9 cellular contexts compared by ENCODE assay signal in the genomic region with DNA sequence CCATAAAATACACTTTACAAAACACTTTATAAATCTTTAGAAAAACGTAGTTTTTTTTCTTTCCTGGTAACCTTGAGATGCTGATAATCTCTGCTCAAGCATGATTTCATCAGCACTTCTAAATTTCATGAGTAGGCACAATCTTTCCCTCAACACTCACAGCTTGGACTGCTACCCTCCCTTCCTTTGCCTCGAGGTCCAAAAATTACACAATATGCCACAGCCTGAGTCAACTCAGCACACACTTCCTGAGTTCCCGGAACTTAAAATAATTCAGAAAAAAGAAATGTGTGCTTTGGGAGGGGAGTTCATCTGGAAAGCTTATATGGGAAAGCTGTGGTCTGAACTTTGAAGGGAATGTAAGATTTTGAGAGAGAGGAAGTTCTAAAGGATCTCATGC. TPM values are rescaled to one million over a fixed set of nuclear protein-coding genes. Genes with fewer than 3 reads are reported as not detected.
DNase-seq lines count a peak whose midpoint lies in the region; ATAC-seq and TF ChIP-seq lines count a peak whose summit lies in the region.
"Had no signal": no experiment of that assay in that cellular context is flagged by ENCODE, and none has a peak within 500 bp of the region (broad histone marks: within the 10 kb centered on the region; RNA-seq: fewer than 3 reads in every experiment).

No MANE protein-coding gene starts in this region.

- H4K20me1 ChIP-seq in hepatocyte (ENCODE audit: insufficient read depth, poor library complexity, severe bottlenecking): no peaks in the 10 kb centered on the region

- no peak for TF ChIP-seq CTCF in hepatocyte (IDR thresholded peaks at IDR 0.05; ENCODE audit: poor library complexity)
- no peak for TF ChIP-seq CTCF in thyroid gland (IDR thresholded peaks at IDR 0.05)

- CTCF ChIA-PET in activated CD4-positive, alpha-beta memory T cell treated with anti-CD3 and anti-CD28 coated beads for 36 hours (lab: Charles Lee): interaction anchor here (0.6 to 1.5 kb wide), 7 partner anchors 10 to 75 kb away, joined by 3 to 6 read pairs (median 4); no protein-coding TSS in a partner anchor

- peaks cover 3% of the 10 kb centered on the region for H3K27me3 Mint-ChIP-seq in activated CD4-positive, alpha-beta memory T cell treated with anti-CD3 and anti-CD28 coated beads for 36 hours
- H3K27me3 Mint-ChIP-seq in stimulated activated memory B cell treated with anti-CD40 and anti-IgM and Interleukin-4, amounts not matched to agents 10 μg/mL and 1 μg/mL and 100 μg/mL, for 72 hours: peaks cover 9% of the 10 kb centered on the region

- no peaks in the 10 kb centered on the region for H3K36me3 Mint-ChIP-seq in activated CD4-positive, alpha-beta memory T cell treated with anti-CD3 and anti-CD28 coated beads for 36 hours
- no peaks in the 10 kb centered on the region for H3K36me3 Mint-ChIP-seq in stimulated activated memory B cell treated with anti-CD40 and anti-IgM and Interleukin-4, amounts not matched to agents 10 μg/mL and 1 μg/mL and 100 μg/mL, for 72 hours

- WGBS in hepatocyte (ENCODE audit: low lambda C conversion rate, missing lambda C conversion rate): 30% methylated on average over 3 of the region's 3 CpGs
- WGBS in thyroid gland, 2 donors: 1 to 3% methylated on average over 3 of the region's 3 CpGs

- H3K27me3 ChIP-seq in hepatocyte (no peaks in the 10 kb centered on the region), thyroid gland (no peaks in the 10 kb centered on the region)

- no peak overlapping the region for H3K27ac Mint-ChIP-seq in activated CD4-positive, alpha-beta memory T cell treated with anti-CD3 and anti-CD28 coated beads for 36 hours
- H3K27ac Mint-ChIP-seq in stimulated activated memory B cell treated with anti-CD40 and anti-IgM and Interleukin-4, amounts not matched to agents 10 μg/mL and 1 μg/mL and 100 μg/mL, for 72 hours: no peak overlapping the region

- H2AFZ ChIP-seq in hepatocyte: peak overlapping the region; percentile 9

- H3K4me3 ChIP-seq in hepatocyte (no peak overlapping the region), thyroid gland (replicated peaks in 1 of 3) (no peak overlapping the region)

- no peaks in the 10 kb centered on the region for H3K79me2 ChIP-seq in hepatocyte

- H3K4me3 Mint-ChIP-seq in activated CD4-positive, alpha-beta memory T cell treated with anti-CD3 and anti-CD28 coated beads for 36 hours: no peak overlapping the region
- no peak overlapping the region for H3K4me3 Mint-ChIP-seq in stimulated activated memory B cell treated with anti-CD40 and anti-IgM and Interleukin-4, amounts not matched to agents 10 μg/mL and 1 μg/mL and 100 μg/mL, for 72 hours

- POLR2A ChIA-PET in activated CD4-positive, alpha-beta memory T cell treated with anti-CD3 and anti-CD28 coated beads for 36 hours (lab: Charles Lee): interaction anchor here (0.9 to 1.4 kb wide), 2 partner anchors 274 to 722 kb away, joined by 3 read pairs; a partner anchor contains a TSS

- H3K4me1 ChIP-seq in hepatocyte (ENCODE audit: insufficient read depth) (peaks cover 4% of the 10 kb centered on the region), thyroid gland (peaks cover 0 to 13% of the 10 kb centered on the region in 2 donors)

- H3K4me2 ChIP-seq in hepatocyte: no peak overlapping the region

- H3K9me3 Mint-ChIP-seq in activated CD4-positive, alpha-beta memory T cell treated with anti-CD3 and anti-CD28 coated beads for 36 hours: no peaks in the 10 kb centered on the region
- no peaks in the 10 kb centered on the region for H3K9me3 Mint-ChIP-seq in stimulated activated memory B cell treated with anti-CD40 and anti-IgM and Interleukin-4, amounts not matched to agents 10 μg/mL and 1 μg/mL and 100 μg/mL, for 72 hours

- H3K36me3 ChIP-seq in hepatocyte (replicated peaks; ENCODE audit: insufficient read depth, low read depth) (no peaks in the 10 kb centered on the region), thyroid gland (no peaks in the 10 kb centered on the region)

- H3K9me3 ChIP-seq in hepatocyte (ENCODE audit: low read depth) (no peaks in the 10 kb centered on the region), thyroid gland (no peaks in the 10 kb centered on the region)

- no peak for ATAC-seq in GM21786 (IDR thresholded peaks at IDR 0.05; ENCODE audit: unreplicated experiment)
- no peak for ATAC-seq in stimulated activated memory B cell treated with anti-CD40 and anti-IgM and Interleukin-4, amounts not matched to agents 10 μg/mL and 1 μg/mL and 100 μg/mL, for 72 hours

- no peaks in the 10 kb centered on the region for H3K4me1 Mint-ChIP-seq in activated CD4-positive, alpha-beta memory T cell treated with anti-CD3 and anti-CD28 coated beads for 36 hours (ENCODE audit: low read depth)
- H3K4me1 Mint-ChIP-seq in stimulated activated memory B cell treated with anti-CD40 and anti-IgM and Interleukin-4, amounts not matched to agents 10 μg/mL and 1 μg/mL and 100 μg/mL, for 72 hours: no peaks in the 10 kb centered on the region

- DNase-seq in NK-92 treated with Interleukin-12 subunit alpha and Interleukin-12 subunit beta, amount 100 ng/mL, for 24 hours (lab: John Stamatoyannopoulos, UW): peak; percentile 25
- DNase-seq in NK-92 (lab: John Stamatoyannopoulos, UW; ENCODE audit: unreplicated experiment) (no peak), hepatocyte (ENCODE audit: low spot score) (peak; percentile 57), thyroid gland (peak; percentile 30 to 34), COR-L47 (lab: John Stamatoyannopoulos, UW) (no peak)
- DNase-seq in activated CD4-positive, alpha-beta memory T cell treated with anti-CD3 and anti-CD28 coated beads for 36 hours: peak; percentile 44

- H3K27ac ChIP-seq in hepatocyte (peak overlapping the region; percentile 61), thyroid gland (peak overlapping the region in 2 of 3 donors; percentile 44 to 56)
- H3K27ac ChIP-seq: 22Rv1 had no signal

- intact Hi-C loops in activated CD4-positive, alpha-beta memory T cell treated with anti-CD3 and anti-CD28 coated beads for 36 hours (cut with micrococcal nuclease): no loop called here
- intact Hi-C loops in thyroid gland (cut with DNase I): no loop called here

- TF ChIP-seq POLR2A in thyroid gland (IDR thresholded peaks at IDR 0.05): no peak

- no peaks in the 10 kb centered on the region for H3K9me2 ChIP-seq in hepatocyte (replicated peaks; ENCODE audit: insufficient read depth)

RNA-seq across cellular contexts. Expression of a gene that starts 5.9 kb away (rescaled TPM):
- not detected for total RNA-seq in activated CD4-positive, alpha-beta memory T cell treated with anti-CD3 and anti-CD28 coated beads for 36 hours
- total RNA-seq in hepatocyte (0.08 TPM in 1 of 2 replicates, not detected in the other), thyroid gland (not detected)
- polyA plus RNA-seq in hepatocyte: 0.34 and 0.41 TPM in 2 replicates

RNA-seq across cellular contexts. Expression of a gene that starts 33.7 kb away (rescaled TPM):
- total RNA-seq in activated CD4-positive, alpha-beta memory T cell treated with anti-CD3 and anti-CD28 coated beads for 36 hours: 10 to 100 TPM; 31.5 to 32.3 TPM
- 58.8 and 58.9 TPM in 2 replicates for total RNA-seq in hepatocyte
- 32.4 and 36.7 TPM in 2 replicates for polyA plus RNA-seq in hepatocyte
- 100 to 1,000 TPM in 1 of 4 donors, 10 to 100 TPM in 3; 48.2 to 111 (median 64.7) TPM for total RNA-seq in thyroid gland

RNA-seq across cellular contexts. Expression of a gene that starts 38.9 kb away (rescaled TPM):
- total RNA-seq in activated CD4-positive, alpha-beta memory T cell treated with anti-CD3 and anti-CD28 coated beads for 36 hours: not detected
- 39.1 and 42.9 TPM in 2 replicates for total RNA-seq in hepatocyte
- 2.0 and 3.5 TPM in 2 replicates for polyA plus RNA-seq in hepatocyte
- not detected for total RNA-seq in thyroid gland

Comparison
In these comparisons a context has a peak if more than half of its experiments do, and no peak if none do; other contexts are left out.
1. DNase-seq: peak in NK-92 treated with Interleukin-12 subunit alpha and Interleukin-12 subunit beta, amount 100 ng/mL, for 24 hours (single experiment), activated CD4-positive, alpha-beta memory T cell treated with anti-CD3 and anti-CD28 coated beads for 36 hours (single experiment), hepatocyte (single experiment) and thyroid gland (2 of 2); none in NK-92 (single experiment) and COR-L47 (single experiment).
2. RNA of a gene that starts 38.9 kb away (total RNA-seq): 39.1 to 42.9 TPM in hepatocyte; not detected in activated CD4-positive, alpha-beta memory T cell treated with anti-CD3 and anti-CD28 coated beads for 36 hours and not detected in thyroid gland; every median in the first group is over 10 times any median in the second.